In genomic region chr19:52786078-52786463, GRCh38 we compare ENCODE assay signal across 8 cellular contexts. TPM values are rescaled to one million over a fixed set of nuclear protein-coding genes. Genes with fewer than 3 reads are reported as not detected.
DNase-seq lines count a peak whose midpoint lies in the region; ATAC-seq lines count a peak whose summit lies in the region.

No MANE protein-coding gene starts in this region.

- H3K36me3 ChIP-seq in iPS-20b (ENCODE audit: insufficient read depth, low read depth, low read length) = no peaks in the 10 kb centered on the region

- peaks cover 44% of the 10 kb centered on the region for H3K36me3 Mint-ChIP-seq in activated naive CD4-positive, alpha-beta T cell treated with anti-CD3 and anti-CD28 coated beads, Interleukin-2, amount 10 ng/mL, durations not matched to agents 7 days and 5 days
- H3K36me3 Mint-ChIP-seq in activated naive CD8-positive, alpha-beta T cell treated with anti-CD3 and anti-CD28 coated beads, Interleukin-2, amount 10 ng/mL, durations not matched to agents 7 days and 5 days = peaks cover 42% of the 10 kb centered on the region

- peak overlapping the region; percentile 79 for H3K27ac Mint-ChIP-seq in activated naive CD4-positive, alpha-beta T cell treated with anti-CD3 and anti-CD28 coated beads, Interleukin-2, amount 10 ng/mL, durations not matched to agents 7 days and 5 days
- peak overlapping the region; percentile 82 for H3K27ac Mint-ChIP-seq in activated naive CD8-positive, alpha-beta T cell treated with anti-CD3 and anti-CD28 coated beads, Interleukin-2, amount 10 ng/mL, durations not matched to agents 7 days and 5 days

- H3K9me3 ChIP-seq in iPS-20b (ENCODE audit: insufficient read depth, low read depth, low read length) = no peaks in the 10 kb centered on the region

- H3K4me1 Mint-ChIP-seq in activated naive CD4-positive, alpha-beta T cell treated with anti-CD3 and anti-CD28 coated beads, Interleukin-2, amount 10 ng/mL, durations not matched to agents 7 days and 5 days = peaks cover 27% of the 10 kb centered on the region
- peaks cover 22% of the 10 kb centered on the region for H3K4me1 Mint-ChIP-seq in activated naive CD8-positive, alpha-beta T cell treated with anti-CD3 and anti-CD28 coated beads, Interleukin-2, amount 10 ng/mL, durations not matched to agents 7 days and 5 days

- in situ Hi-C loops in ACHN (cut with HindIII; ENCODE audit: low pct_ligation_motif_present, low pct_unique_long_range_greater_than_20kb, low sequenced_read_pairs) = no loop called here

- peak overlapping the region; percentile 74; the same call in 1 of the 2 replicates for H3K9ac ChIP-seq in iPS-20b (ENCODE audit: low read depth, low read length)

- peaks cover 42% of the 10 kb centered on the region for H3K9me3 Mint-ChIP-seq in activated naive CD4-positive, alpha-beta T cell treated with anti-CD3 and anti-CD28 coated beads, Interleukin-2, amount 10 ng/mL, durations not matched to agents 7 days and 5 days
- peaks cover 18% of the 10 kb centered on the region for H3K9me3 Mint-ChIP-seq in activated naive CD8-positive, alpha-beta T cell treated with anti-CD3 and anti-CD28 coated beads, Interleukin-2, amount 10 ng/mL, durations not matched to agents 7 days and 5 days

- H3K4me3 ChIP-seq in iPS-20b (ENCODE audit: low read length) = peak overlapping the region; percentile 90

- no peak overlapping the region for H3K27ac ChIP-seq in iPS-20b (ENCODE audit: low read length)

- POLR2A ChIA-PET in activated naive CD8-positive, alpha-beta T cell treated with anti-CD3 and anti-CD28 coated beads, Interleukin-2, amount 10 ng/mL, durations not matched to agents 7 days and 5 days (lab: Charles Lee) = interaction anchor here (0.6 kb wide), 1 partner anchor 283 kb away, joined by 4 read pairs; no protein-coding TSS in a partner anchor

- peak; percentile 24 for DNase-seq in activated naive CD4-positive, alpha-beta T cell treated with anti-CD3 and anti-CD28 coated beads, Interleukin-2, amount 10 ng/mL, durations not matched to agents 7 days and 5 days
- DNase-seq in activated naive CD4-positive, alpha-beta T cell treated with Interleukin-2 at 50 U/mL for 16 hours = no peak
- DNase-seq in activated naive CD8-positive, alpha-beta T cell treated with anti-CD3 and anti-CD28 coated beads, Interleukin-2, amount 10 ng/mL, durations not matched to agents 7 days and 5 days = no peak
- DNase-seq in stimulated activated CD8-positive, alpha-beta memory T cell treated with anti-CD3 and anti-CD28 coated beads, Interleukin-4, amount 100 ng/mL, for 48 hours = peak; percentile 24
- DNase-seq in NCI-H2081 (lab: John Stamatoyannopoulos, UW) (no peak), ACHN (no peak)

- H3K4me3 Mint-ChIP-seq in activated naive CD4-positive, alpha-beta T cell treated with anti-CD3 and anti-CD28 coated beads, Interleukin-2, amount 10 ng/mL, durations not matched to agents 7 days and 5 days = peak overlapping the region; percentile 86
- H3K4me3 Mint-ChIP-seq in activated naive CD8-positive, alpha-beta T cell treated with anti-CD3 and anti-CD28 coated beads, Interleukin-2, amount 10 ng/mL, durations not matched to agents 7 days and 5 days = peak overlapping the region; percentile 89

- H3K27me3 Mint-ChIP-seq in activated naive CD4-positive, alpha-beta T cell treated with anti-CD3 and anti-CD28 coated beads, Interleukin-2, amount 10 ng/mL, durations not matched to agents 7 days and 5 days = no peaks in the 10 kb centered on the region
- H3K27me3 Mint-ChIP-seq in activated naive CD8-positive, alpha-beta T cell treated with anti-CD3 and anti-CD28 coated beads, Interleukin-2, amount 10 ng/mL, durations not matched to agents 7 days and 5 days = no peaks in the 10 kb centered on the region

- CTCF ChIA-PET in activated naive CD4-positive, alpha-beta T cell treated with anti-CD3 and anti-CD28 coated beads, Interleukin-2, amount 10 ng/mL, durations not matched to agents 7 days and 5 days (lab: Charles Lee) = no interaction called here

- ATAC-seq in HG03571 (IDR thresholded peaks at IDR 0.05; ENCODE audit: unreplicated experiment) = peak; percentile 29
- peak; percentile 8 for ATAC-seq in activated naive CD8-positive, alpha-beta T cell treated with anti-CD3 and anti-CD28 coated beads, Interleukin-2, amount 10 ng/mL, durations not matched to agents 7 days and 5 days (ENCODE audit: low read depth)

- H3K4me1 ChIP-seq in iPS-20b (ENCODE audit: insufficient read depth, low read length) = no peaks in the 10 kb centered on the region

- H3K27me3 ChIP-seq in iPS-20b (ENCODE audit: insufficient read depth, low read length) = peaks cover 21% of the 10 kb centered on the region; the same call in 1 of the 2 replicates

RNA-seq across cellular contexts. Expression of gene ZNF600, which starts 0.5 kb away (rescaled TPM):
- total RNA-seq in activated naive CD8-positive, alpha-beta T cell treated with anti-CD3 and anti-CD28 coated beads, Interleukin-2, amount 10 ng/mL, durations not matched to agents 7 days and 5 days = 10 to 100 TPM; 44.3 to 47.3 TPM

RNA-seq across cellular contexts. Expression of gene ZNF28, which starts 35.4 kb away (rescaled TPM):
- 10 to 100 TPM; 24.2 to 27.4 TPM for total RNA-seq in activated naive CD8-positive, alpha-beta T cell treated with anti-CD3 and anti-CD28 coated beads, Interleukin-2, amount 10 ng/mL, durations not matched to agents 7 days and 5 days

RNA-seq across cellular contexts. Expression of gene ZNF611, which starts 51.2 kb away (rescaled TPM):
- total RNA-seq in activated naive CD8-positive, alpha-beta T cell treated with anti-CD3 and anti-CD28 coated beads, Interleukin-2, amount 10 ng/mL, durations not matched to agents 7 days and 5 days = 10 to 100 TPM; 39.4 to 41.7 TPM

Comparison
In these comparisons a context has a peak if more than half of its experiments do, and no peak if none do; other contexts are left out.
1. DNase-seq: peak in activated naive CD4-positive, alpha-beta T cell treated with anti-CD3 and anti-CD28 coated beads, Interleukin-2, amount 10 ng/mL, durations not matched to agents 7 days and 5 days (single experiment) and stimulated activated CD8-positive, alpha-beta memory T cell treated with anti-CD3 and anti-CD28 coated beads, Interleukin-4, amount 100 ng/mL, for 48 hours (single experiment); none in activated naive CD4-positive, alpha-beta T cell treated with Interleukin-2 at 50 U/mL for 16 hours (single experiment), activated naive CD8-positive, alpha-beta T cell treated with anti-CD3 and anti-CD28 coated beads, Interleukin-2, amount 10 ng/mL, durations not matched to agents 7 days and 5 days (single experiment), NCI-H2081 (0 of 2) and ACHN (single experiment).